In genomic region chrX:153935326-153935851, GRCh38 we compare ENCODE assay signal across 8 cellular contexts. TPM values are rescaled to one million over a fixed set of nuclear protein-coding genes. Genes with fewer than 3 reads are reported as not detected.
DNase-seq lines count a peak whose midpoint lies in the region; ATAC-seq, FAIRE-seq and TF ChIP-seq lines count a peak whose summit lies in the region.

No MANE protein-coding gene starts in this region.

- no peak overlapping the region for H3K27ac ChIP-seq in pancreas

- H3K4me1 ChIP-seq in pancreas: no peaks in the 10 kb centered on the region

- no peak for ATAC-seq in activated CD4-positive, alpha-beta T cell treated with anti-CD3 and anti-CD28 coated beads for 36 hours
- peak in 3 of 4 donors; percentile 4 to 21 (median 18) for ATAC-seq in pancreas

- POLR2A ChIA-PET in activated CD4-positive, alpha-beta T cell treated with anti-CD3 and anti-CD28 coated beads for 36 hours (lab: Charles Lee): interaction anchor here (1.2 kb wide), 1 partner anchor 9 kb away, joined by 5 read pairs; no protein-coding TSS in a partner anchor
- POLR2A ChIA-PET in GM10248 (lab: Yijun Ruan, JAX): no interaction called here

- no peaks in the 10 kb centered on the region for H3K27me3 ChIP-seq in pancreas

- FAIRE-seq in pancreas (lab: Jason Lieb, UNC): no peak

- peak overlapping the region; percentile 42 for H3K27ac Mint-ChIP-seq in activated CD4-positive, alpha-beta T cell treated with anti-CD3 and anti-CD28 coated beads for 36 hours
- no peak overlapping the region for H3K27ac Mint-ChIP-seq in dendritic cell treated with granulocyte-macrophage colony-stimulating factor and Interleukin-4, amounts not matched to agents 40 ng/mL and 50 ng/mL, for 4 days

- no peak for DNase-seq in activated CD4-positive, alpha-beta T cell treated with anti-CD3 and anti-CD28 coated beads for 36 hours
- DNase-seq in activated CD4-positive, alpha-beta T cell treated with anti-CD3 and anti-CD28 coated beads, Interleukin-2, amount 50 U/mL, for 1 hour: no peak
- no peak for DNase-seq in Jurkat, Clone E6-1 (ENCODE audit: low read depth, low spot score)
- DNase-seq in pancreas (no peak), NOMO-1 treated with dmso at 0.1 percent for 144 hours (lab: John Stamatoyannopoulos, UW; ENCODE audit: unreplicated experiment) (no peak), GM10248 (ENCODE audit: extremely low spot score) (no peak), NOMO-1 treated with DMSO at 0.1 percent for 48 hours (lab: John Stamatoyannopoulos, UW; ENCODE audit: unreplicated experiment) (no peak)

- peak overlapping the region; percentile 50 for H3K4me3 ChIP-seq in Jurkat, Clone E6-1 (ENCODE audit: low read length)
- H3K4me3 ChIP-seq in pancreas: peak overlapping the region; percentile 23 to 77 (median 68)

- peaks cover 5% of the 10 kb centered on the region for H3K36me3 Mint-ChIP-seq in activated CD4-positive, alpha-beta T cell treated with anti-CD3 and anti-CD28 coated beads for 36 hours (ENCODE audit: low read depth)
- peaks cover 67% of the 10 kb centered on the region for H3K36me3 Mint-ChIP-seq in dendritic cell treated with granulocyte-macrophage colony-stimulating factor and Interleukin-4, amounts not matched to agents 40 ng/mL and 50 ng/mL, for 4 days (ENCODE audit: low read depth)

- H3K27me3 Mint-ChIP-seq in activated CD4-positive, alpha-beta T cell treated with anti-CD3 and anti-CD28 coated beads for 36 hours: no peaks in the 10 kb centered on the region
- no peaks in the 10 kb centered on the region for H3K27me3 Mint-ChIP-seq in dendritic cell treated with granulocyte-macrophage colony-stimulating factor and Interleukin-4, amounts not matched to agents 40 ng/mL and 50 ng/mL, for 4 days

- 6 to 15% methylated on average over 26 of the region's 32 CpGs for WGBS in pancreas, 2 donors

- no peaks in the 10 kb centered on the region for H3K36me3 ChIP-seq in pancreas

- no peak for TF ChIP-seq CTCF in pancreas (IDR thresholded peaks at IDR 0.05)
- no peak for TF ChIP-seq CTCF in GM10248 (IDR thresholded peaks at IDR 0.05; ENCODE audit: control extremely low read depth, extremely low read depth, low read depth, missing control alignments)

- H3K4me3 Mint-ChIP-seq in activated CD4-positive, alpha-beta T cell treated with anti-CD3 and anti-CD28 coated beads for 36 hours: peak overlapping the region; percentile 68
- peak overlapping the region; percentile 50 for H3K4me3 Mint-ChIP-seq in dendritic cell treated with granulocyte-macrophage colony-stimulating factor and Interleukin-4, amounts not matched to agents 40 ng/mL and 50 ng/mL, for 4 days

- CTCF ChIA-PET in activated CD4-positive, alpha-beta T cell treated with anti-CD3 and anti-CD28 coated beads for 36 hours (lab: Charles Lee): interaction anchor here (1.1 to 2.5 kb wide), 4 partner anchors 10 to 54 kb away, joined by 4 to 8 read pairs (median 6); partner anchors contain the start of gene ARHGAP4
- CTCF ChIA-PET in GM10248 (lab: Yijun Ruan, JAX): interaction anchor here (2.5 to 2.7 kb wide), 2 partner anchors 11 to 12 kb away, joined by 9 to 17 read pairs; no protein-coding TSS in a partner anchor

- intact Hi-C loops in activated CD4-positive, alpha-beta T cell treated with anti-CD3 and anti-CD28 coated beads for 36 hours (cut with DNase I, micrococcal nuclease): loop anchor here in 1 of 2 experiments (1.0 kb wide), 1 partner anchor 12 kb away; no protein-coding TSS in a partner anchor
- intact Hi-C loops in dendritic cell treated with granulocyte-macrophage colony-stimulating factor and Interleukin-4, amounts not matched to agents 40 ng/mL and 50 ng/mL, for 4 days (cut with micrococcal nuclease): no loop called here
- intact Hi-C loops in pancreas (cut with DNase I): loop anchor here in 1 of 3 donors (10.0 kb wide), 1 partner anchor 61 kb away; no protein-coding TSS in a partner anchor

- H3K9me3 Mint-ChIP-seq in activated CD4-positive, alpha-beta T cell treated with anti-CD3 and anti-CD28 coated beads for 36 hours (ENCODE audit: low read depth): no peaks in the 10 kb centered on the region
- H3K9me3 Mint-ChIP-seq in dendritic cell treated with granulocyte-macrophage colony-stimulating factor and Interleukin-4, amounts not matched to agents 40 ng/mL and 50 ng/mL, for 4 days: no peaks in the 10 kb centered on the region

- H3K4me1 Mint-ChIP-seq in activated CD4-positive, alpha-beta T cell treated with anti-CD3 and anti-CD28 coated beads for 36 hours: peaks cover 21% of the 10 kb centered on the region
- peaks cover 45% of the 10 kb centered on the region for H3K4me1 Mint-ChIP-seq in dendritic cell treated with granulocyte-macrophage colony-stimulating factor and Interleukin-4, amounts not matched to agents 40 ng/mL and 50 ng/mL, for 4 days (ENCODE audit: low read depth)

- H3K9me3 ChIP-seq in pancreas: no peaks in the 10 kb centered on the region

RNA-seq across cellular contexts. Expression of gene NAA10, which starts 0.6 kb away (rescaled TPM):
- total RNA-seq in activated CD4-positive, alpha-beta T cell treated with anti-CD3 and anti-CD28 coated beads for 36 hours: 100 to 1,000 TPM; 108 to 115 TPM
- polyA plus RNA-seq in Jurkat, Clone E6-1 (2012; ENCODE audit: insufficient read depth, insufficient read length): 188 TPM
- total RNA-seq in pancreas: 10 to 100 TPM; 24.5 to 49.0 (median 40.3) TPM
- 100 to 1,000 TPM in 1 of 2 donors, 10 to 100 TPM in 1; 95.1 to 115 TPM for polyA plus RNA-seq in pancreas

RNA-seq across cellular contexts. Expression of gene RENBP, which starts 9.1 kb away (rescaled TPM):
- 1 to 10 TPM; 6.0 to 8.1 TPM for total RNA-seq in activated CD4-positive, alpha-beta T cell treated with anti-CD3 and anti-CD28 coated beads for 36 hours
- polyA plus RNA-seq in Jurkat, Clone E6-1 (2012; ENCODE audit: insufficient read depth, insufficient read length): not detected
- 1 to 10 TPM in 4 of 6 donors, under 1 TPM in 2; 0.43 to 7.5 (median 1.6) TPM for total RNA-seq in pancreas
- polyA plus RNA-seq in pancreas: 1 to 10 TPM; 2.8 to 5.1 TPM

RNA-seq across cellular contexts. Expression of gene ARHGAP4, which starts 9.3 kb away (rescaled TPM):
- total RNA-seq in activated CD4-positive, alpha-beta T cell treated with anti-CD3 and anti-CD28 coated beads for 36 hours: 100 to 1,000 TPM; 130 to 135 TPM
- 111 TPM for polyA plus RNA-seq in Jurkat, Clone E6-1 (2012; ENCODE audit: insufficient read depth, insufficient read length)
- 10 to 100 TPM in 3 of 6 donors, 1 to 10 TPM in 3; 1.9 to 18.9 (median 8.9) TPM for total RNA-seq in pancreas
- 10 to 100 TPM; 44.7 to 71.7 TPM for polyA plus RNA-seq in pancreas

RNA-seq across cellular contexts. Expression of gene AVPR2, which starts 30.9 kb away (rescaled TPM):
- total RNA-seq in activated CD4-positive, alpha-beta T cell treated with anti-CD3 and anti-CD28 coated beads for 36 hours: not detected
- polyA plus RNA-seq in Jurkat, Clone E6-1 (2012; ENCODE audit: insufficient read depth, insufficient read length): 1.3 TPM
- under 1 TPM; 0.12 to 0.58 (median 0.31) TPM for total RNA-seq in pancreas
- 1 to 10 TPM; 1.3 TPM for polyA plus RNA-seq in pancreas

RNA-seq across cellular contexts. Expression of gene HCFC1, which starts 36.2 kb away (rescaled TPM):
- total RNA-seq in activated CD4-positive, alpha-beta T cell treated with anti-CD3 and anti-CD28 coated beads for 36 hours: 100 to 1,000 TPM in 1 of 2 experiments, 10 to 100 TPM in 1; 99.5 to 147 TPM
- polyA plus RNA-seq in Jurkat, Clone E6-1 (2012; ENCODE audit: insufficient read depth, insufficient read length): 43.2 TPM
- 10 to 100 TPM; 10.4 to 28.4 (median 17.0) TPM for total RNA-seq in pancreas
- polyA plus RNA-seq in pancreas: 10 to 100 TPM; 15.7 to 17.1 TPM

Comparison
In these comparisons a context has a peak if more than half of its experiments do, and no peak if none do; other contexts are left out.
1. RNA of gene ARHGAP4, which starts 9.3 kb away (total RNA-seq): 130 to 135 TPM in activated CD4-positive, alpha-beta T cell treated with anti-CD3 and anti-CD28 coated beads for 36 hours; 1.9 to 18.9 TPM in pancreas; every median in the first group is over 4 times any median in the second.